In the genomic region with DNA sequence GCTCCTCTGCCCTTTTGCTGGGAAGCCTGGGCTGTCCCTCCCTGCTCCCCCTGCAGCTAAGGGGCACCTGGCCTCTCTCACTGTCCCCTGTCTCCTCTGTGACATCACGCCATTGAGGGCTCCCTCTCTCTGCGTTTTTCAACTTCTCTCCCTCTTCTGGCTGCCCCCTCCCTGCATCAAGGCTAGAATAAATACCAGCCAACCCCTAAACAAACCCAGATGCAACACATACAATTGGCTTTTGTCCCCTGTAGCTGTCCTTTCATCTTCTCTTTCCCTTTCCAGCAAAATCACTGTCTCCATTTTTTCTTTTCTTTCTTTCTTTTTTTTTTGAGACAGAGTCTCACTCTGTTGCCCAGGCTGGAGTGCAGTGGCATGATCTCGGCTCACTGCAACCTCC, we compare ENCODE assay signal across 22 cellular contexts. TPM values are rescaled to one million over a fixed set of nuclear protein-coding genes. Genes with fewer than 3 reads are reported as not detected.
DNase-seq lines count a peak whose midpoint lies in the region; ATAC-seq and TF ChIP-seq lines count a peak whose summit lies in the region.
"Had no signal": no experiment of that assay in that cellular context is flagged by ENCODE, and none has a peak within 500 bp of the region (broad histone marks: within the 10 kb centered on the region; RNA-seq: fewer than 3 reads in every experiment).

No MANE protein-coding gene starts in this region.

- H3K36me3 ChIP-seq in lower lobe of right lung (no peaks in the 10 kb centered on the region), adrenal gland (replicated peaks in 1 of 2) (peaks cover 0 to under 1% of the 10 kb centered on the region in 2 donors)
- H3K36me3 ChIP-seq: right atrium auricular region had no signal

- H3K4me1 Mint-ChIP-seq in stimulated activated memory B cell treated with anti-CD40 and anti-IgM and Interleukin-4, amounts not matched to agents 10 μg/mL and 1 μg/mL and 100 μg/mL, for 72 hours, result peaks cover 45% of the 10 kb centered on the region

- H3K9me3 ChIP-seq in lower lobe of right lung (no peaks in the 10 kb centered on the region), adrenal gland (replicated peaks in 1 of 3) (no peaks in the 10 kb centered on the region)
- H3K9me3 ChIP-seq: Caco-2, heart left ventricle, right atrium auricular region had no signal

- H3K4me1 ChIP-seq in lower lobe of right lung (peaks cover 64% of the 10 kb centered on the region), adrenal gland (replicated peaks in 1 of 2) (peaks cover 24 to 28% of the 10 kb centered on the region in 2 donors)

- TF ChIP-seq POLR2A in adrenal gland (IDR thresholded peaks at IDR 0.05), result no peak
- no peak for TF ChIP-seq POLR2A in lower leg skin (IDR thresholded peaks at IDR 0.05)

- no peak overlapping the region for H3K4me3 ChIP-seq in lower lobe of right lung
- H3K4me3 ChIP-seq in adrenal gland, result no peak overlapping the region
- H3K4me3 ChIP-seq in lower leg skin (ENCODE audit: low read depth, poor library complexity, severe bottlenecking), result no peak overlapping the region
- H3K4me3 ChIP-seq: heart left ventricle, right atrium auricular region had no signal

- peak; percentile 88 for DNase-seq in NCI-H1092 treated with DMSO at 0.1 percent for 48 hours (lab: John Stamatoyannopoulos, UW)
- peak; percentile 3 for DNase-seq in lower lobe of right lung
- DNase-seq in stimulated activated CD4-positive, alpha-beta T cell treated with anti-CD3 and anti-CD28 coated beads, Interleukin-12 subunit alpha, Interleukin-12 subunit beta, amount 100 ng/mL, for 4 hours, result no peak
- DNase-seq in adrenal gland, result no peak
- DNase-seq in lower leg skin (ENCODE audit: low spot score in 2 of 2), result no peak
- DNase-seq: activated naive CD8-positive, alpha-beta T cell treated with anti-CD3 and anti-CD28 coated beads, Interleukin-2, amount 10 ng/mL, durations not matched to agents 7 days and 5 days; activated T-cell treated with anti-CD3 and anti-CD28 coated beads, Interleukin-2, amount 50 U/mL, for 72 hours; Caco-2; effector CD4-positive, alpha-beta T cell; HCEC 1CT; mesendoderm; NCI-H510A treated with DMSO at 0.1 percent for 48 hours; stimulated activated naive CD8-positive, alpha-beta T cell treated with anti-CD3 and anti-CD28 coated beads, Interleukin-15, amount 100 ng/mL, for 72 hours had no signal

- 64 to 73% (median 67%) methylated on average over 3 of the region's 3 CpGs for WGBS in adrenal gland, 4 donors
- 48 to 59% methylated on average over 3 of the region's 3 CpGs for WGBS in lower leg skin, 2 donors

- peak overlapping the region; percentile 86 for H3K27ac ChIP-seq in VCaP
- H3K27ac ChIP-seq in lower lobe of right lung, result no peak overlapping the region
- H3K27ac ChIP-seq in adrenal gland, result peak overlapping the region in 1 of 5 donors; percentile 12

- no peak overlapping the region for H3K4me3 Mint-ChIP-seq in stimulated activated memory B cell treated with anti-CD40 and anti-IgM and Interleukin-4, amounts not matched to agents 10 μg/mL and 1 μg/mL and 100 μg/mL, for 72 hours
- H3K4me3 Mint-ChIP-seq: activated naive CD8-positive, alpha-beta T cell treated with anti-CD3 and anti-CD28 coated beads, Interleukin-2, amount 10 ng/mL, durations not matched to agents 7 days and 5 days; activated T-cell treated with anti-CD3 and anti-CD28 coated beads, Interleukin-2, amount 50 U/mL, for 72 hours; stimulated activated naive CD8-positive, alpha-beta T cell treated with anti-CD3 and anti-CD28 coated beads, Interleukin-15, amount 100 ng/mL, for 72 hours; T-helper 1 cell treated with Interleukin-12 subunit alpha and Interleukin-12 subunit beta and Interleukin-4 antibody, amounts not matched to agents 30 μg/mL and 1 μg/mL, for 36 hours; WTC11 had no signal

- H3K27me3 Mint-ChIP-seq in stimulated activated memory B cell treated with anti-CD40 and anti-IgM and Interleukin-4, amounts not matched to agents 10 μg/mL and 1 μg/mL and 100 μg/mL, for 72 hours, result no peaks in the 10 kb centered on the region
- H3K27me3 Mint-ChIP-seq: stimulated activated naive CD8-positive, alpha-beta T cell treated with anti-CD3 and anti-CD28 coated beads, Interleukin-15, amount 100 ng/mL, for 72 hours had no signal

- peak overlapping the region; percentile 34 for H3K27ac Mint-ChIP-seq in stimulated activated memory B cell treated with anti-CD40 and anti-IgM and Interleukin-4, amounts not matched to agents 10 μg/mL and 1 μg/mL and 100 μg/mL, for 72 hours
- H3K27ac Mint-ChIP-seq: activated naive CD8-positive, alpha-beta T cell treated with anti-CD3 and anti-CD28 coated beads, Interleukin-2, amount 10 ng/mL, durations not matched to agents 7 days and 5 days; activated T-cell treated with anti-CD3 and anti-CD28 coated beads, Interleukin-2, amount 50 U/mL, for 72 hours; stimulated activated naive CD8-positive, alpha-beta T cell treated with anti-CD3 and anti-CD28 coated beads, Interleukin-15, amount 100 ng/mL, for 72 hours; T-helper 1 cell treated with Interleukin-12 subunit alpha and Interleukin-12 subunit beta and Interleukin-4 antibody, amounts not matched to agents 30 μg/mL and 1 μg/mL, for 36 hours; WTC11 had no signal

- no peaks in the 10 kb centered on the region for H3K36me3 Mint-ChIP-seq in stimulated activated memory B cell treated with anti-CD40 and anti-IgM and Interleukin-4, amounts not matched to agents 10 μg/mL and 1 μg/mL and 100 μg/mL, for 72 hours

- no peaks in the 10 kb centered on the region for H3K9me3 Mint-ChIP-seq in stimulated activated memory B cell treated with anti-CD40 and anti-IgM and Interleukin-4, amounts not matched to agents 10 μg/mL and 1 μg/mL and 100 μg/mL, for 72 hours
- H3K9me3 Mint-ChIP-seq: activated naive CD8-positive, alpha-beta T cell treated with anti-CD3 and anti-CD28 coated beads, Interleukin-2, amount 10 ng/mL, durations not matched to agents 7 days and 5 days; activated T-cell treated with anti-CD3 and anti-CD28 coated beads, Interleukin-2, amount 50 U/mL, for 72 hours; nephron; stimulated activated naive CD8-positive, alpha-beta T cell treated with anti-CD3 and anti-CD28 coated beads, Interleukin-15, amount 100 ng/mL, for 72 hours; T-helper 1 cell treated with Interleukin-12 subunit alpha and Interleukin-12 subunit beta and Interleukin-4 antibody, amounts not matched to agents 30 μg/mL and 1 μg/mL, for 36 hours; WTC11 had no signal

- no peak for ATAC-seq in lower lobe of right lung
- ATAC-seq in stimulated activated memory B cell treated with anti-CD40 and anti-IgM and Interleukin-4, amounts not matched to agents 10 μg/mL and 1 μg/mL and 100 μg/mL, for 72 hours, result no peak
- ATAC-seq: activated T-cell treated with anti-CD3 and anti-CD28 coated beads, Interleukin-2, amount 50 U/mL, for 72 hours; heart left ventricle; stimulated activated naive CD8-positive, alpha-beta T cell treated with anti-CD3 and anti-CD28 coated beads, Interleukin-15, amount 100 ng/mL, for 72 hours; WTC11 had no signal

- intact Hi-C loops in lower lobe of right lung (cut with DNase I) (no loop called here), adrenal gland (cut with DNase I) (loop anchor here (10.0 kb wide), 3 partner anchors 64 to 324 kb away; no protein-coding TSS in a partner anchor), lower leg skin (cut with DNase I; ENCODE audit: low total_unique reads) (no loop called here)

- TF ChIP-seq CTCF in VCaP (conservative IDR thresholded peaks at IDR 0.05) (no peak), lower lobe of right lung (IDR thresholded peaks at IDR 0.05) (no peak), adrenal gland (IDR thresholded peaks at IDR 0.05) (no peak), lower leg skin (IDR thresholded peaks at IDR 0.05) (no peak)

- H3K27me3 ChIP-seq in lower lobe of right lung (ENCODE audit: low read depth), result no peaks in the 10 kb centered on the region
- no peaks in the 10 kb centered on the region for H3K27me3 ChIP-seq in adrenal gland
- H3K27me3 ChIP-seq: heart left ventricle, right atrium auricular region had no signal

RNA-seq across cellular contexts. Expression of a gene that starts 3.3 kb away (rescaled TPM):
- total RNA-seq in lower lobe of right lung (27.7 TPM), adrenal gland (10 to 100 TPM; 24.4 to 44.2 (median 26.9) TPM), lower leg skin (10 to 100 TPM; 12.8 to 27.1 (median 20.2) TPM)
- polyA plus RNA-seq in adrenal gland, result 10 to 100 TPM in 1 of 3 donors, 1 to 10 TPM in 2; 5.1 to 27.0 (median 6.9) TPM

RNA-seq across cellular contexts. Expression of a gene that starts 21.6 kb away (rescaled TPM):
- 327 TPM for total RNA-seq in lower lobe of right lung
- total RNA-seq in adrenal gland, result 100 to 1,000 TPM; 207 to 498 (median 324) TPM
- polyA plus RNA-seq in adrenal gland, result 1,000 to 10,000 TPM in 2 of 3 donors, 100 to 1,000 TPM in 1; 619 to 1,513 (median 1,039) TPM
- total RNA-seq in lower leg skin, result 100 to 1,000 TPM; 214 to 336 (median 309) TPM

RNA-seq across cellular contexts. Expression of a gene that starts 33.7 kb away (rescaled TPM):
- total RNA-seq in lower lobe of right lung, result 67.9 TPM
- 100 to 1,000 TPM in 4 of 8 donors, 10 to 100 TPM in 4; 80.4 to 250 (median 132) TPM for total RNA-seq in adrenal gland
- polyA plus RNA-seq in adrenal gland, result 100 to 1,000 TPM in 2 of 3 donors, 10 to 100 TPM in 1; 39.5 to 217 (median 174) TPM
- total RNA-seq in lower leg skin, result 100 to 1,000 TPM in 3 of 4 donors, 10 to 100 TPM in 1; 93.4 to 157 (median 121) TPM

RNA-seq across cellular contexts. Expression of a gene that starts 42.0 kb away (rescaled TPM):
- total RNA-seq in lower lobe of right lung (41.5 TPM), adrenal gland (1 to 10 TPM; 1.0 to 6.9 (median 2.4) TPM), lower leg skin (1 to 10 TPM; 1.2 to 5.5 (median 3.2) TPM)
- polyA plus RNA-seq in adrenal gland, result 1 to 10 TPM in 2 of 3 donors, under 1 TPM in 1; 0.42 to 1.4 (median 1.2) TPM
- total RNA-seq: fibroblast of lung, M059J had no signal

Comparison
In these comparisons a context has a peak if more than half of its experiments do, and no peak if none do; other contexts are left out.
1. DNase-seq: peak in NCI-H1092 treated with DMSO at 0.1 percent for 48 hours (single experiment) and lower lobe of right lung (single experiment); none in stimulated activated CD4-positive, alpha-beta T cell treated with anti-CD3 and anti-CD28 coated beads, Interleukin-12 subunit alpha, Interleukin-12 subunit beta, amount 100 ng/mL, for 4 hours (single experiment), adrenal gland (0 of 7) and lower leg skin (0 of 2).
2. intact Hi-C loops: an anchor here in adrenal gland (10.0 kb wide); none called in lower lobe of right lung and lower leg skin.